ENCODE assay signal across 10 cellular contexts in the genomic region with DNA sequence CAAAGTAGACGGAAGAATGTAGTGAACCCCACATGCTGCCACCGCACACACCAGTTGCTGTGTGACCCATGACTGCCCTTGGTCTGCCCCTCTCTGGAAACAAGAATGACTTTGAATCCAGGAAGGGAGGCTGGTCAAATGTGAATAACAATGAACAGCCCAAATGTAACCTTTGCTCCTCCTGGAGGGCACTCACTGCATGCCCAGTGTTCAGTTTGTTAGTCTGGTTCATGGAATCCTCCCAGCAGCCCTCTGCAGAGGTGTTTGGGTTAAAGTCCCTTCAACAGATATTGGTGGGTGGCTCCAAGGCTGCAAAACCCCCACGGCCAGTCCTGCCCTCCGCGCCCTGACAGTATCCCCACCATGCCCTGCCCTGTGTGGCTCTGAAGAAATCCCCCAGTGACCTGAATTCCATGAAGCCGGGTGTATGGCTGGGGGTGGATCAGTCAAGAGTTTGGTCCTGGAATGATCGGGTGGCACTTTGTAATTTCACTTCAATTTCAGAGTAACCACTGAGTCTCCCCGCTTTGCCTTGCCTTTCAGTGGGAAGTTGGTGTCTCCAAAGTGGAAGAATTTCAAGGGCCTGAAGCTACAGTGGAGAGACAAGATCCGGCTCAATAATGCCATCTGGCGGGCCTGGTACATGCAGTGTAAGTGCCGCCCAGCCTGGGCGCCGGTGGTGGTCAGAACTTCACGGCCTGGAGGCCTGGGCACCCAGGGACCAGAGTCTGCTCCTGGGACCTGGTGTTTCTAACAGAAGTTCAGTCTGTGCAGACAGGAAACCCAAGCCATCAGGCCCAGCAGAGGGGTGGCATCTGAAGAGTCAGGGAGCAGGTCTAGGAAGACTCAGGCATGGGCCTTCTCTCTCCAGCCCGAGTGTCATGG. TPM values are rescaled to one million over a fixed set of nuclear protein-coding genes. Genes with fewer than 3 reads are reported as not detected.
A peak's percentile ranks its signal among the peaks of the same experiment; 100 is the strongest.
DNase-seq lines count a peak whose midpoint lies in the region; ATAC-seq and TF ChIP-seq lines count a peak whose summit lies in the region.
"Had no signal": no experiment of that assay in that cellular context is flagged by ENCODE, and none has a peak within 500 bp of the region (broad histone marks: within the 10 kb centered on the region; RNA-seq: fewer than 3 reads in every experiment).

No MANE protein-coding gene starts in this region.

- no peak overlapping the region for H3K4me3 ChIP-seq in BLaER1 treated with 17β-estradiol and CSF1 and Interleukin-3, amounts not matched to agents 10 nM and 100 nM
- H3K4me3 ChIP-seq in epithelial cell of esophagus (ENCODE audit: low read length) (no peak overlapping the region), osteoblast (ENCODE audit: insufficient read depth, low read length) (no peak overlapping the region)

- H2AFZ ChIP-seq in osteoblast (ENCODE audit: low read length) = no peak overlapping the region

- H4K20me1 ChIP-seq in BLaER1 treated with 17β-estradiol and CSF1 and Interleukin-3, amounts not matched to agents 10 nM and 100 nM = peaks cover 86 to 96% (median 93%) of the 10 kb centered on the region in 11 experiments
- H4K20me1 ChIP-seq in osteoblast (ENCODE audit: insufficient read depth, low read length) = peaks cover 19% of the 10 kb centered on the region

- no peaks in the 10 kb centered on the region for H3K27me3 ChIP-seq in BLaER1 treated with 17β-estradiol and CSF1 and Interleukin-3, amounts not matched to agents 10 nM and 100 nM
- no peaks in the 10 kb centered on the region for H3K27me3 ChIP-seq in osteoblast (ENCODE audit: insufficient read depth, low read length)

- H3K9ac ChIP-seq in BLaER1 treated with 17β-estradiol and CSF1 and Interleukin-3, amounts not matched to agents 10 nM and 100 nM = peak overlapping the region; percentile 26 to 67 (median 45); a peak in 21 of 22 replicates

- TF ChIP-seq CTCF in epithelial cell of esophagus (IDR thresholded peaks at IDR 0.05; ENCODE audit: insufficient read depth, low read depth, low read length, missing control alignments) = peak; percentile 46
- TF ChIP-seq CTCF in osteoblast (IDR thresholded peaks at IDR 0.05; ENCODE audit: extremely low read depth, low read depth, low read length) = peak; percentile 14

- peak overlapping the region in 9 of 11 experiments; percentile 22 to 58 (median 46); a peak in 14 of 22 replicates for H3K27ac ChIP-seq in BLaER1 treated with 17β-estradiol and CSF1 and Interleukin-3, amounts not matched to agents 10 nM and 100 nM
- no peak overlapping the region for H3K27ac ChIP-seq in osteoblast (ENCODE audit: low read depth, low read length)

- ATAC-seq in HG02763 (IDR thresholded peaks at IDR 0.05; ENCODE audit: unreplicated experiment) (no peak), GM18873 (IDR thresholded peaks at IDR 0.05; ENCODE audit: low FRiP score, unreplicated experiment) (no peak), HG03175 (IDR thresholded peaks at IDR 0.05; ENCODE audit: unreplicated experiment) (no peak)

- peaks cover 50% of the 10 kb centered on the region for H3K79me2 ChIP-seq in osteoblast (ENCODE audit: insufficient read depth, low read length)

- DNase-seq in NCI-H460 (ENCODE audit: extremely low read depth, low read depth) (peak; percentile 49), epithelial cell of esophagus (ENCODE audit: low read depth) (peak; percentile 52), osteoblast (ENCODE audit: insufficient read length, low spot score, missing footprints) (peak; percentile 55), GM19238 (ENCODE audit: insufficient read length, low spot score) (no peak)
- DNase-seq: DMS153 had no signal

- peaks cover 51 to 69% (median 62%) of the 10 kb centered on the region in 10 experiments for H3K4me1 ChIP-seq in BLaER1 treated with 17β-estradiol and CSF1 and Interleukin-3, amounts not matched to agents 10 nM and 100 nM
- H3K4me1 ChIP-seq in osteoblast (ENCODE audit: insufficient read depth, low read length) = peaks cover 11% of the 10 kb centered on the region

- peak overlapping the region; percentile 55 to 81 (median 69) for H3K4me2 ChIP-seq in BLaER1 treated with 17β-estradiol and CSF1 and Interleukin-3, amounts not matched to agents 10 nM and 100 nM
- H3K4me2 ChIP-seq in osteoblast (ENCODE audit: insufficient read depth, low read length) = no peak overlapping the region

- H3K36me3 ChIP-seq in BLaER1 treated with 17β-estradiol and CSF1 and Interleukin-3, amounts not matched to agents 10 nM and 100 nM = peaks cover 45 to 52% (median 48%) of the 10 kb centered on the region in 11 experiments
- peaks cover 38% of the 10 kb centered on the region for H3K36me3 ChIP-seq in osteoblast (ENCODE audit: insufficient read depth, low read length)

- H3K9me3 ChIP-seq in BLaER1 treated with 17β-estradiol and CSF1 and Interleukin-3, amounts not matched to agents 10 nM and 100 nM (replicated peaks in 1 of 11) = no peaks in the 10 kb centered on the region
- H3K9me3 ChIP-seq in osteoblast (ENCODE audit: low read depth, low read length) = no peaks in the 10 kb centered on the region

RNA-seq across cellular contexts. Expression of gene IL31, which starts 47.1 kb away (rescaled TPM):
- not detected in 2 replicates for total RNA-seq in NCI-H460 (2014; rRNA removed; shearing (Covaris generic))
- polyA plus RNA-seq in NCI-H460 (2014; cell fraction: nucleus; rRNA removed) = not detected in 2 replicates
- total RNA-seq in osteoblast = not detected in 2 replicates
- total RNA-seq: pulmonary artery endothelial cell had no signal

RNA-seq across cellular contexts. Expression of gene MLXIP, which starts 48.4 kb away (rescaled TPM):
- 8.3 and 8.5 TPM in 2 replicates for total RNA-seq in NCI-H460 (2014; rRNA removed; shearing (Covaris generic))
- 14.1 and 22.9 TPM in 2 replicates for polyA plus RNA-seq in NCI-H460 (2014; cell fraction: nucleus; rRNA removed)
- 12.7 and 14.1 TPM in 2 replicates for total RNA-seq in osteoblast

RNA-seq across cellular contexts. Expression of gene LRRC43, which starts 56.0 kb away (rescaled TPM):
- not detected in 2 replicates for total RNA-seq in NCI-H460 (2014; rRNA removed; shearing (Covaris generic))
- not detected in 2 replicates for polyA plus RNA-seq in NCI-H460 (2014; cell fraction: nucleus; rRNA removed)
- total RNA-seq in osteoblast = 1.8 and 2.9 TPM in 2 replicates
